Comparison of ENCODE assay signal across 20 cellular contexts in the genomic region with DNA sequence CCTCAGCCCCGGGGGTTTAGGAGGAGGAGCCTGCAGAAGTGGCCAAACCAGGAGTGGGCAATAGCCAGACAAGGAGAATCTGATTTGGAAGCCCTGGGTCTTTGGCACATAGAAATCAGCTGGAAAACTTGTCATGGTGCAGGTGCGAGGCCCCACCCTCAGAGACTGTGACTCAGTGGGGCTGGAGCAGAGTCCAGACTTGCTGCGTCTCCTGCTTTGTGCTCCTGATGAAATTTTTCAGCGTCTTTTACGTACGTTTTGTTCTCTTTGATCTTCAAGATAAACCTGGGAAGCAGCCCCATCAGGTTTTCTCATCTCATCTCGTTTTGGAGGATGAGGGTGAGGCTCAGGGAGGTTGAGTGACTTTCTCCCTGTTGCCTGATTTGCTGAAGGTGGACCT.
DNase-seq lines count a peak whose midpoint lies in the region; ATAC-seq, FAIRE-seq and TF ChIP-seq lines count a peak whose summit lies in the region.
"Had no signal": no experiment of that assay in that cellular context is flagged by ENCODE, and none has a peak within 500 bp of the region (broad histone marks: within the 10 kb centered on the region; RNA-seq: fewer than 3 reads in every experiment).

No MANE protein-coding gene starts in this region.

- H3K9me2 ChIP-seq in Loucy (replicated peaks; ENCODE audit: low read depth, low read length): no peaks in the 10 kb centered on the region

- H3K4me1 Mint-ChIP-seq in endothelial cell (ENCODE audit: unreplicated experiment): peaks cover 14% of the 10 kb centered on the region
- no peaks in the 10 kb centered on the region for H3K4me1 Mint-ChIP-seq in activated T-cell treated with anti-CD3 and anti-CD28 coated beads, Interleukin-2, amount 50 U/mL, for 4 hours (ENCODE audit: low read depth)
- H3K4me1 Mint-ChIP-seq: IgD-negative memory B cell had no signal

- H3K4me2 ChIP-seq in BLaER1 (peak overlapping the region; percentile 84), Loucy (ENCODE audit: low read depth, low read length, poor library complexity, severe bottlenecking) (no peak overlapping the region), keratinocyte (ENCODE audit: control insufficient read depth, extremely low read depth, insufficient read depth, low read depth, low read length) (peak overlapping the region; percentile 15)
- H3K4me2 ChIP-seq: A549 had no signal

- H3K36me3 Mint-ChIP-seq in endothelial cell (ENCODE audit: low read depth, unreplicated experiment): peaks cover 37% of the 10 kb centered on the region
- no peaks in the 10 kb centered on the region for H3K36me3 Mint-ChIP-seq in activated T-cell treated with anti-CD3 and anti-CD28 coated beads, Interleukin-2, amount 50 U/mL, for 4 hours (ENCODE audit: insufficient read depth)
- H3K36me3 Mint-ChIP-seq: CD8-positive, alpha-beta memory T cell had no signal

- H3K9me1 ChIP-seq in keratinocyte (ENCODE audit: control insufficient read depth, extremely low read depth, insufficient read depth, low read length): no peaks in the 10 kb centered on the region

- peaks cover 7% of the 10 kb centered on the region for H3K27me3 Mint-ChIP-seq in endothelial cell (ENCODE audit: unreplicated experiment)
- no peaks in the 10 kb centered on the region for H3K27me3 Mint-ChIP-seq in activated T-cell treated with anti-CD3 and anti-CD28 coated beads, Interleukin-2, amount 50 U/mL, for 4 hours (ENCODE audit: low read depth)

- no peaks in the 10 kb centered on the region for H3F3A ChIP-seq in Loucy (ENCODE audit: low read depth)

- H3K36me3 ChIP-seq in BLaER1: peaks cover 31% of the 10 kb centered on the region; the same call in 1 of the 2 replicates
- peaks cover 24% of the 10 kb centered on the region; the same call in 1 of the 2 replicates for H3K36me3 ChIP-seq in Loucy (ENCODE audit: insufficient read depth, low read length)
- H3K36me3 ChIP-seq in keratinocyte (ENCODE audit: control insufficient read depth in 2 of 2, extremely low read depth in 1 of 2, insufficient read depth in 2 of 2, low read length in 2 of 2): no peaks in the 10 kb centered on the region

- peak overlapping the region; percentile 42 for H3K4me3 Mint-ChIP-seq in endothelial cell (ENCODE audit: unreplicated experiment)
- no peak overlapping the region for H3K4me3 Mint-ChIP-seq in activated T-cell treated with anti-CD3 and anti-CD28 coated beads, Interleukin-2, amount 50 U/mL, for 4 hours
- H3K4me3 Mint-ChIP-seq: CD8-positive, alpha-beta memory T cell had no signal

- H3K9ac ChIP-seq in BLaER1 (no peak overlapping the region), Loucy (ENCODE audit: low read depth, low read length, poor library complexity, severe bottlenecking) (peak overlapping the region; percentile 61), keratinocyte (ENCODE audit: control insufficient read depth, extremely low read depth, insufficient read depth, low read length) (no peak overlapping the region)

- H3K9me3 ChIP-seq in BLaER1 (peaks cover 36% of the 10 kb centered on the region), Loucy (ENCODE audit: insufficient read depth, low read depth, low read length) (no peaks in the 10 kb centered on the region), keratinocyte (ENCODE audit: control insufficient read depth, low read depth, low read length) (no peaks in the 10 kb centered on the region)
- H3K9me3 ChIP-seq: Caco-2 had no signal

- intact Hi-C loops in left colon (cut with DNase I, micrococcal nuclease): no loop called here

- H3K4me1 ChIP-seq in BLaER1 (peaks cover 67% of the 10 kb centered on the region), Loucy (ENCODE audit: insufficient read depth, low read length, poor library complexity, severe bottlenecking) (peaks cover 23% of the 10 kb centered on the region), keratinocyte (ENCODE audit: control insufficient read depth, extremely low read depth, insufficient read depth, low read length) (peaks cover 6% of the 10 kb centered on the region)
- H3K4me1 ChIP-seq: A549, Caco-2 had no signal

- H2AFZ ChIP-seq in Loucy (ENCODE audit: low read length): no peak overlapping the region
- H2AFZ ChIP-seq in keratinocyte (ENCODE audit: control insufficient read depth, low read length): no peak overlapping the region

- H3K79me2 ChIP-seq in Loucy (ENCODE audit: insufficient read depth, low read length) (no peaks in the 10 kb centered on the region), keratinocyte (ENCODE audit: control insufficient read depth, insufficient read depth, low read length) (no peaks in the 10 kb centered on the region)

- no peak for DNase-seq in endothelial cell (ENCODE audit: low spot score)
- no peak for DNase-seq in keratinocyte (ENCODE audit: low read depth, low spot score)
- no peak for DNase-seq in activated T-cell treated with anti-CD3 and anti-CD28 coated beads, Interleukin-2, amount 50 U/mL, for 4 hours
- no peak for DNase-seq in left colon
- DNase-seq: AML-193; Caco-2; CD8-positive, alpha-beta memory T cell; GOT3; H7 had no signal

- H3K27ac ChIP-seq in BLaER1 (peak overlapping the region; percentile 72), keratinocyte (ENCODE audit: control insufficient read depth, insufficient read depth, low read length) (peak overlapping the region; percentile 24)
- H3K27ac ChIP-seq: 22Rv1, A549 had no signal

- H3K9me3 Mint-ChIP-seq in endothelial cell (ENCODE audit: unreplicated experiment): no peaks in the 10 kb centered on the region
- no peaks in the 10 kb centered on the region for H3K9me3 Mint-ChIP-seq in activated T-cell treated with anti-CD3 and anti-CD28 coated beads, Interleukin-2, amount 50 U/mL, for 4 hours
- H3K9me3 Mint-ChIP-seq: CD8-positive, alpha-beta memory T cell; IgD-negative memory B cell had no signal

- no peak overlapping the region for H3K27ac Mint-ChIP-seq in endothelial cell (ENCODE audit: unreplicated experiment)

- no peaks in the 10 kb centered on the region for H4K20me1 ChIP-seq in BLaER1
- H4K20me1 ChIP-seq in Loucy (ENCODE audit: insufficient read depth, low read length, poor library complexity, severe bottlenecking): no peaks in the 10 kb centered on the region
- no peaks in the 10 kb centered on the region for H4K20me1 ChIP-seq in keratinocyte (ENCODE audit: control insufficient read depth, extremely low read depth, insufficient read depth, low read length)

- FAIRE-seq in keratinocyte (lab: Jason Lieb, UNC): peak; percentile 9
- FAIRE-seq: A549, D721Med, G401.6, GM12891, HepG2 had no signal

- H3K27me3 ChIP-seq in BLaER1: no peaks in the 10 kb centered on the region
- H3K27me3 ChIP-seq in Loucy (ENCODE audit: insufficient read depth, low read length, poor library complexity, severe bottlenecking): no peaks in the 10 kb centered on the region
- H3K27me3 ChIP-seq in keratinocyte (ENCODE audit: control insufficient read depth, extremely low read depth, insufficient read depth, low read length): no peaks in the 10 kb centered on the region

- dilution Hi-C loops in keratinocyte (cut with MboI; ENCODE audit: extremely low pct_ligation_motif_present, low sequenced_read_pairs): no loop called here

- no peak for ATAC-seq in GM21737 (IDR thresholded peaks at IDR 0.05; ENCODE audit: unreplicated experiment)
- ATAC-seq in activated T-cell treated with anti-CD3 and anti-CD28 coated beads, Interleukin-2, amount 50 U/mL, for 4 hours: no peak
- no peak for ATAC-seq in GM18511 (IDR thresholded peaks at IDR 0.05; ENCODE audit: unreplicated experiment)
- no peak for ATAC-seq in left colon
- ATAC-seq: A549, HepG2 had no signal

- TF ChIP-seq CTCF in Loucy (conservative IDR thresholded peaks at IDR 0.05; ENCODE audit: low read length) (no peak), endothelial cell (IDR thresholded peaks at IDR 0.05; ENCODE audit: unreplicated experiment) (no peak), keratinocyte (optimal IDR thresholded peaks at IDR 0.05 in 1 of 3, IDR thresholded peaks at IDR 0.05 in 1 of 3, conservative IDR thresholded peaks at IDR 0.05 in 1 of 3; ENCODE audit: extremely low read depth in 1 of 3, insufficient read depth in 2 of 3, low read length in 3 of 3) (no peak)

- no peak overlapping the region for H3K4me3 ChIP-seq in BLaER1
- H3K4me3 ChIP-seq in Loucy (ENCODE audit: low read length, poor library complexity, severe bottlenecking): no peak overlapping the region
- no peak overlapping the region for H3K4me3 ChIP-seq in keratinocyte (ENCODE audit: control insufficient read depth in 2 of 3, extremely low read depth in 1 of 3, insufficient read depth in 2 of 3, low read depth in 1 of 3, low read length in 3 of 3)
- H3K4me3 ChIP-seq: A549 had no signal
